Comparison of ENCODE assay signal across 22 cellular contexts in genomic region chr9:130463141-130463540, GRCh38.
"Had no signal": no experiment of that assay in that cellular context is flagged by ENCODE, and none has a peak within 500 bp of the region (broad histone marks: within the 10 kb centered on the region; RNA-seq: fewer than 3 reads in every experiment).

No MANE protein-coding gene starts in this region.

- H3K27ac ChIP-seq: KMS-11, PC-9, Peyer's patch, SJSA1 had no signal

- ATAC-seq: HepG2 had no signal

- H2AFZ ChIP-seq: PC-9 had no signal

- H3K27me3 ChIP-seq: Peyer's patch, SJSA1 had no signal

- H3K4me3 ChIP-seq: PC-9, Peyer's patch, SJSA1 had no signal

- H3K36me3 ChIP-seq: SJSA1 had no signal

- DNase-seq: IMR-90; Kasumi-1; MM.1S; NCI-H1092 treated with DMSO at 0.1 percent for 48 hours; NCI-H1436; NCI-H187; NCI-H2029; NCI-H2081 treated with DMSO at 0.1 percent for 48 hours; NCI-H2227 treated with DMSO at 0.1 percent for 48 hours; NCI-H526 treated with DMSO at 0.1 percent for 48 hours; NCI-H748 treated with DMSO at 0.1 percent for 48 hours; NK-92 treated with Interleukin-12 subunit alpha and Interleukin-12 subunit beta, amount 100 ng/mL, for 24 hours; OCI-M1; PC-9; Peyer's patch; Right ventricle myocardium superior; SIG-M5; SK-N-SH; SW 1271 had no signal

- FAIRE-seq: HepG2 had no signal

- H3K9ac ChIP-seq: KMS-11, SK-N-SH had no signal

- H3K4me2 ChIP-seq: KMS-11, PC-9, SK-N-SH had no signal

- H3K9me3 ChIP-seq: Peyer's patch, SJSA1, SK-N-SH had no signal

- H3K4me1 ChIP-seq: Peyer's patch had no signal
